In the genomic region with DNA sequence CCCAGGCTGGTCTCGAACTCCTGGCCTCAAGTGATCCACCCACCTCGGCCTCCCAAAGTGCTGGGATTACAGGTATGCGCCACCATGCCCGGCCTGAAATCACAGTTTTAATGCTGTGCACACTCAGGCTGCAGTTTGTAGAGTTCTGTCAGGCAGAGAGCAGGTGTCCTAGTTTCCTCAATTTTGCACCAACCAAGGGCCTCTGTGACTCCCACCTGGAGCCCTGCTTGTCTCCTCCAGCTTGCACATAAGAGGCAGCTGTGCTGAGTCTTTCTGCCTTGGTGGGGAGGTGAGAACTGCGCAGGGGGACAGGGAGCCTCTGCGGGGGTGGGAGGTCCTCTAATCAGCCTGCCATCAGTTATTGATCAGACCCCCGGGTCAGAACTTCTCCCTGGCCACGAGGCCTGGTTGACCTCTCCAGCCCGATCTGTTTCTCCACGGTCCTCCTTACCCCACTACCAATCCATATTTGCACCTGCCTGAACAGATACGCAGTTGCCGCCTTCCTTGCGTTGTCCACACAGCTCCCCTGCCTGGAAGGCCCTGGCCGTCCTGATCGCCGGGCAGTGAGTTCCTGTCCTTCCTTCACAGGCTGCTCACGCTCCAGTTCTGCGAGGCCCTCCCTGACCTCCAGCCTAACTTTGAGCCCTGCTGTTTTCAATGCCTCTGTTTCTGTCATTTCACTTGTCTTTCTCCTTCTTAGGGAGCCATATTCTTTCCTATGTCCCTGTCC, we compare ENCODE assay signal across 1 cellular context.
TF ChIP-seq lines count a peak whose summit lies in the region.

No MANE protein-coding gene starts in this region.

TF ChIP-seq in IMR-90, 13 proteins besides CTCF, POLR2A, EP300 and RAD21:
- no peak for TF ChIP-seq CEBPB (IDR thresholded peaks at IDR 0.05; ENCODE audit: low read depth, low read length)
- no peak for TF ChIP-seq MAFK (IDR thresholded peaks at IDR 0.05; ENCODE audit: low read depth, low read length)
- TF ChIP-seq SMC3 (IDR thresholded peaks at IDR 0.05; ENCODE audit: low read depth, low read length): no peak
- no peak for TF ChIP-seq NFE2L2 (IDR thresholded peaks at IDR 0.05; ENCODE audit: low read depth, low read length)
- no peak for TF ChIP-seq RCOR1 (IDR thresholded peaks at IDR 0.05; ENCODE audit: insufficient replicate concordance, low read length)
- TF ChIP-seq, protein P1, sequence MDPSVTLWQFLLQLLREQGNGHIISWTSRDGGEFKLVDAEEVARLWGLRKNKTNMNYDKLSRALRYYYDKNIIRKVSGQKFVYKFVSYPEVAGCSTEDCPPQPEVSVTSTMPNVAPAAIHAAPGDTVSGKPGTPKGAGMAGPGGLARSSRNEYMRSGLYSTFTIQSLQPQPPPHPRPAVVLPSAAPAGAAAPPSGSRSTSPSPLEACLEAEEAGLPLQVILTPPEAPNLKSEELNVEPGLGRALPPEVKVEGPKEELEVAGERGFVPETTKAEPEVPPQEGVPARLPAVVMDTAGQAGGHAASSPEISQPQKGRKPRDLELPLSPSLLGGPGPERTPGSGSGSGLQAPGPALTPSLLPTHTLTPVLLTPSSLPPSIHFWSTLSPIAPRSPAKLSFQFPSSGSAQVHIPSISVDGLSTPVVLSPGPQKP (IDR thresholded peaks at IDR 0.05; ENCODE audit: borderline replicate concordance, low read depth, low read length): no peak
- TF ChIP-seq MXI1 (IDR thresholded peaks at IDR 0.05; ENCODE audit: borderline replicate concordance, low read depth, low read length): no peak
- no peak for TF ChIP-seq MAZ (IDR thresholded peaks at IDR 0.05; ENCODE audit: borderline replicate concordance, low read depth, low read length)
- TF ChIP-seq RFX5 (IDR thresholded peaks at IDR 0.05; ENCODE audit: low read depth, low read length): no peak
- TF ChIP-seq FOS (IDR thresholded peaks at IDR 0.05; ENCODE audit: low read depth, low read length): no peak
